In the genomic region with DNA sequence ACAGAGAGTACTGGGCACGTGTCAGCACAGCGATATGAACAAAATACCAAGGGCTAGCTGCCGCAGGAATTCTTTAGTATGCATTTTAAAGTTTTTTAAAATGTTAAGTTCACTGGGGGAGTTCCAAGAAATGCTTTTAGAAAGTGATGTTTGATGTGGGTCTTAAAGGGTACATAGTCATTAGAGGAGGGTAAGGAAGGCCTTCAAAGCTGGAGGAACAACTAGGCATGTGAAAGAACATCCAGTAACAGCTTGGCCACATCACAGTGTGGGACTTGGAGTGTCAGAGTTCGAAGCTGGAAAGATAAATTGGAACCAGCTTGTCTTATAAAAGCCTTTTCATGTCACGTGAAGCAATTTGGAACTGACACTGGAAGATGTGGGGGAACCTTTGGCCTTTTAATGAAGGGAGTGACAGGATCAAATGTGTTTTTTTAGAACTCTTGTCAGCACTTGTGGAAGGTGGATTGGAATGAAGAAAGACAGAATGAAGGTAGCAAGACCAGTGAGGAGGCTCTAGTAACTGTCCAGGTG, we compare ENCODE assay signal across 1 cellular context.
TF ChIP-seq lines count a peak whose summit lies in the region.

No MANE protein-coding gene starts in this region.

TF ChIP-seq in IMR-90, 13 proteins besides CTCF, POLR2A, EP300 and RAD21:
- TF ChIP-seq, protein P1, sequence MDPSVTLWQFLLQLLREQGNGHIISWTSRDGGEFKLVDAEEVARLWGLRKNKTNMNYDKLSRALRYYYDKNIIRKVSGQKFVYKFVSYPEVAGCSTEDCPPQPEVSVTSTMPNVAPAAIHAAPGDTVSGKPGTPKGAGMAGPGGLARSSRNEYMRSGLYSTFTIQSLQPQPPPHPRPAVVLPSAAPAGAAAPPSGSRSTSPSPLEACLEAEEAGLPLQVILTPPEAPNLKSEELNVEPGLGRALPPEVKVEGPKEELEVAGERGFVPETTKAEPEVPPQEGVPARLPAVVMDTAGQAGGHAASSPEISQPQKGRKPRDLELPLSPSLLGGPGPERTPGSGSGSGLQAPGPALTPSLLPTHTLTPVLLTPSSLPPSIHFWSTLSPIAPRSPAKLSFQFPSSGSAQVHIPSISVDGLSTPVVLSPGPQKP (IDR thresholded peaks at IDR 0.05; ENCODE audit: borderline replicate concordance, low read depth, low read length), result no peak
- TF ChIP-seq FOS (IDR thresholded peaks at IDR 0.05; ENCODE audit: low read depth, low read length), result no peak
- TF ChIP-seq MAFK (IDR thresholded peaks at IDR 0.05; ENCODE audit: low read depth, low read length), result no peak
- TF ChIP-seq RFX5 (IDR thresholded peaks at IDR 0.05; ENCODE audit: low read depth, low read length), result no peak
- TF ChIP-seq, protein P2, sequence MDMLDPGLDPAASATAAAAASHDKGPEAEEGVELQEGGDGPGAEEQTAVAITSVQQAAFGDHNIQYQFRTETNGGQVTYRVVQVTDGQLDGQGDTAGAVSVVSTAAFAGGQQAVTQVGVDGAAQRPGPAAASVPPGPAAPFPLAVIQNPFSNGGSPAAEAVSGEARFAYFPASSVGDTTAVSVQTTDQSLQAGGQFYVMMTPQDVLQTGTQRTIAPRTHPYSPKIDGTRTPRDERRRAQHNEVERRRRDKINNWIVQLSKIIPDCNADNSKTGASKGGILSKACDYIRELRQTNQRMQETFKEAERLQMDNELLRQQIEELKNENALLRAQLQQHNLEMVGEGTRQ (IDR thresholded peaks at IDR 0.05; ENCODE audit: low read depth, low read length), result no peak
- no peak for TF ChIP-seq CHD1 (IDR thresholded peaks at IDR 0.05; ENCODE audit: low read depth, low read length)
- no peak for TF ChIP-seq BHLHE40 (IDR thresholded peaks at IDR 0.05; ENCODE audit: low read depth, low read length)
- TF ChIP-seq RCOR1 (IDR thresholded peaks at IDR 0.05; ENCODE audit: insufficient replicate concordance, low read length), result no peak
- no peak for TF ChIP-seq MXI1 (IDR thresholded peaks at IDR 0.05; ENCODE audit: borderline replicate concordance, low read depth, low read length)
- no peak for TF ChIP-seq MAZ (IDR thresholded peaks at IDR 0.05; ENCODE audit: borderline replicate concordance, low read depth, low read length)
- TF ChIP-seq SMC3 (IDR thresholded peaks at IDR 0.05; ENCODE audit: low read depth, low read length), result no peak
- no peak for TF ChIP-seq NFE2L2 (IDR thresholded peaks at IDR 0.05; ENCODE audit: low read depth, low read length)
- TF ChIP-seq CEBPB (IDR thresholded peaks at IDR 0.05; ENCODE audit: low read depth, low read length), result no peak
